9 cellular contexts compared by ENCODE assay signal in genomic region chr11:125166347-125166841, GRCh38. TPM values are rescaled to one million over a fixed set of nuclear protein-coding genes. Genes with fewer than 3 reads are reported as not detected.
DNase-seq lines count a peak whose midpoint lies in the region; ATAC-seq and TF ChIP-seq lines count a peak whose summit lies in the region.
"Had no signal": no experiment of that assay in that cellular context is flagged by ENCODE, and none has a peak within 500 bp of the region (broad histone marks: within the 10 kb centered on the region; RNA-seq: fewer than 3 reads in every experiment).

No MANE protein-coding gene starts in this region.

- H3K23ac ChIP-seq in mesenchymal stem cell (ENCODE audit: low read length in 2 of 2) = peak overlapping the region in 1 of 2 experiments; percentile 57

- CTCF ChIA-PET in activated CD4-positive, alpha-beta T cell treated with anti-CD3 and anti-CD28 coated beads, Interleukin-2, amount 10 ng/mL, durations not matched to agents 7 days and 5 days (lab: Charles Lee) = no interaction called here

- no peak for ATAC-seq in GM21390 (IDR thresholded peaks at IDR 0.05; ENCODE audit: unreplicated experiment)

- DNase-seq in activated CD4-positive, alpha-beta T cell treated with anti-CD3 and anti-CD28 coated beads, Interleukin-2, amount 10 ng/mL, durations not matched to agents 7 days and 5 days = no peak
- no peak for DNase-seq in activated CD4-positive, alpha-beta T cell treated with anti-CD3 and anti-CD28 coated beads, Interleukin-2, amount 50 U/mL, for 4 hours
- DNase-seq in coronary artery (ENCODE audit: low spot score) (no peak), mesenchymal stem cell (peak; percentile 44), H4 (ENCODE audit: low spot score) (no peak)
- no peak for DNase-seq in stimulated activated CD4-positive, alpha-beta T cell treated with anti-CD3 and anti-CD28 coated beads, Interleukin-1b, Interleukin-23, amount 100 ng/mL, for 48 hours

- H2BK5ac ChIP-seq in mesenchymal stem cell (ENCODE audit: low read depth, low read length, poor library complexity, severe bottlenecking) = peak overlapping the region; percentile 98

- peak overlapping the region; percentile 79 to 81 for H3K18ac ChIP-seq in mesenchymal stem cell (ENCODE audit: low read depth in 1 of 2, low read length in 2 of 2)

- peak overlapping the region; percentile 46 to 89 for H3K4ac ChIP-seq in mesenchymal stem cell (ENCODE audit: low read depth in 1 of 2, low read length in 2 of 2)

- H2BK12ac ChIP-seq in mesenchymal stem cell (ENCODE audit: low read length in 2 of 2) = peak overlapping the region in 1 of 2 experiments; percentile 37

- H3K4me1 ChIP-seq in mesenchymal stem cell (ENCODE audit: control insufficient read depth, insufficient read depth, low read depth, low read length) = peaks cover 32% of the 10 kb centered on the region
- peaks cover 8% of the 10 kb centered on the region for H3K4me1 ChIP-seq in thymus (ENCODE audit: control insufficient read depth, insufficient read depth, low read length)
- H3K4me1 ChIP-seq: SJSA1 had no signal

- H3K36me3 Mint-ChIP-seq in activated CD4-positive, alpha-beta T cell treated with anti-CD3 and anti-CD28 coated beads, Interleukin-2, amount 10 ng/mL, durations not matched to agents 7 days and 5 days (ENCODE audit: low read depth) = peaks cover 3% of the 10 kb centered on the region

- no peaks in the 10 kb centered on the region for H3K9me3 Mint-ChIP-seq in activated CD4-positive, alpha-beta T cell treated with anti-CD3 and anti-CD28 coated beads, Interleukin-2, amount 10 ng/mL, durations not matched to agents 7 days and 5 days

- TF ChIP-seq CTCF in coronary artery (IDR thresholded peaks at IDR 0.05) = no peak

- H3K4me1 Mint-ChIP-seq in activated CD4-positive, alpha-beta T cell treated with anti-CD3 and anti-CD28 coated beads, Interleukin-2, amount 10 ng/mL, durations not matched to agents 7 days and 5 days = peaks cover 15% of the 10 kb centered on the region

- H3K27ac ChIP-seq in coronary artery = peak overlapping the region; percentile 59 to 87
- H3K27ac ChIP-seq in mesenchymal stem cell (ENCODE audit: low read length, poor library complexity, severe bottlenecking) = peak overlapping the region; percentile 79
- H3K27ac ChIP-seq in thymus (ENCODE audit: low read depth) = peak overlapping the region; percentile 59
- H3K27ac ChIP-seq: SJSA1 had no signal

- H3K79me1 ChIP-seq in mesenchymal stem cell (replicated peaks; ENCODE audit: low read length, poor library complexity, severe bottlenecking) = peaks cover 2% of the 10 kb centered on the region

- peak overlapping the region; percentile 56 for H4K8ac ChIP-seq in mesenchymal stem cell (ENCODE audit: low read length)

- H3K27me3 Mint-ChIP-seq in activated CD4-positive, alpha-beta T cell treated with anti-CD3 and anti-CD28 coated beads, Interleukin-2, amount 10 ng/mL, durations not matched to agents 7 days and 5 days = peaks cover 76% of the 10 kb centered on the region

- H3K4me3 ChIP-seq in coronary artery (peak overlapping the region; percentile 77), mesenchymal stem cell (ENCODE audit: insufficient read depth in 1 of 2, low read depth in 1 of 2, low read length in 2 of 2) (peak overlapping the region; percentile 86 to 87), thymus (ENCODE audit: low read length) (peak overlapping the region; percentile 47)
- H3K4me3 ChIP-seq: SJSA1 had no signal

- peak overlapping the region; percentile 81 for H2AK5ac ChIP-seq in mesenchymal stem cell (ENCODE audit: low read length, severe bottlenecking)

- POLR2A ChIA-PET in activated CD4-positive, alpha-beta T cell treated with anti-CD3 and anti-CD28 coated beads, Interleukin-2, amount 10 ng/mL, durations not matched to agents 7 days and 5 days (lab: Charles Lee) = no interaction called here

- H3K9ac ChIP-seq in mesenchymal stem cell (ENCODE audit: low read length) = peak overlapping the region; percentile 84

- H3K27me3 ChIP-seq in mesenchymal stem cell (ENCODE audit: control insufficient read depth in 1 of 2, insufficient read depth in 1 of 2, low read length in 2 of 2) (peaks cover 0 to 59% of the 10 kb centered on the region in 2 experiments), thymus (ENCODE audit: control insufficient read depth, insufficient read depth) (peaks cover 69% of the 10 kb centered on the region)

- peak overlapping the region; percentile 69 for H3K4me3 Mint-ChIP-seq in activated CD4-positive, alpha-beta T cell treated with anti-CD3 and anti-CD28 coated beads, Interleukin-2, amount 10 ng/mL, durations not matched to agents 7 days and 5 days

- H2BK15ac ChIP-seq in mesenchymal stem cell (ENCODE audit: low read depth, poor library complexity, severe bottlenecking) = peak overlapping the region; percentile 94

- H2BK120ac ChIP-seq in mesenchymal stem cell (ENCODE audit: low read depth, low read length) = peak overlapping the region; percentile 67

- H3K4me2 ChIP-seq in mesenchymal stem cell (ENCODE audit: low read length, poor library complexity, severe bottlenecking) = peak overlapping the region; percentile 82

- peak overlapping the region; percentile 72 for H4K91ac ChIP-seq in mesenchymal stem cell (ENCODE audit: low read length)

- no peak overlapping the region for H3K27ac Mint-ChIP-seq in activated CD4-positive, alpha-beta T cell treated with anti-CD3 and anti-CD28 coated beads, Interleukin-2, amount 10 ng/mL, durations not matched to agents 7 days and 5 days

- WGBS in mesenchymal stem cell = 1% methylated on average over 37 of the region's 37 CpGs
- WGBS in thymus = 5% methylated on average over 37 of the region's 37 CpGs

- H3K36me3 ChIP-seq in mesenchymal stem cell (ENCODE audit: control insufficient read depth in 1 of 2, insufficient read depth in 2 of 2, low read depth in 1 of 2, low read length in 2 of 2) (peaks cover 0 to under 1% of the 10 kb centered on the region in 2 experiments), thymus (ENCODE audit: control insufficient read depth, insufficient read depth) (no peaks in the 10 kb centered on the region)
- H3K36me3 ChIP-seq: SJSA1 had no signal

- H3K9me3 ChIP-seq in mesenchymal stem cell (ENCODE audit: control insufficient read depth, low read length) = no peaks in the 10 kb centered on the region
- no peaks in the 10 kb centered on the region for H3K9me3 ChIP-seq in thymus (ENCODE audit: control insufficient read depth)
- H3K9me3 ChIP-seq: SJSA1 had no signal

- no peak overlapping the region for H2AFZ ChIP-seq in mesenchymal stem cell (ENCODE audit: low read depth, low read length)

- H3K14ac ChIP-seq in mesenchymal stem cell (ENCODE audit: low read length in 2 of 2) = peak overlapping the region; percentile 25 to 56

RNA-seq across cellular contexts. Expression of gene PKNOX2, which starts 1.8 kb away (rescaled TPM):
- total RNA-seq in activated CD4-positive, alpha-beta T cell treated with anti-CD3 and anti-CD28 coated beads, Interleukin-2, amount 10 ng/mL, durations not matched to agents 7 days and 5 days = not detected
- polyA plus RNA-seq in mesenchymal stem cell (2013, experiment 1 of 2) = 3.7 TPM
- polyA plus RNA-seq in mesenchymal stem cell (2013, experiment 2 of 2) = 3.4 TPM
- polyA plus RNA-seq in thymus = 2.2 TPM
- total RNA-seq in H4 (2014; rRNA removed; shearing (Covaris generic)) = 0.04 and 0.10 TPM in 2 replicates
- total RNA-seq: SJSA1 had no signal

RNA-seq across cellular contexts. Expression of gene TMEM218, which starts 55.0 kb away (rescaled TPM):
- 10 to 100 TPM; 16.3 to 16.9 TPM for total RNA-seq in activated CD4-positive, alpha-beta T cell treated with anti-CD3 and anti-CD28 coated beads, Interleukin-2, amount 10 ng/mL, durations not matched to agents 7 days and 5 days
- polyA plus RNA-seq in mesenchymal stem cell (2013, experiment 1 of 2) = 19.4 TPM
- polyA plus RNA-seq in mesenchymal stem cell (2013, experiment 2 of 2) = 18.8 TPM
- polyA plus RNA-seq in thymus = 32.2 TPM
- 34.3 and 38.1 TPM in 2 replicates for total RNA-seq in H4 (2014; rRNA removed; shearing (Covaris generic))
